In genomic region chr1:1361982-1362423, GRCh38 we compare ENCODE assay signal across 11 cellular contexts. TPM values are rescaled to one million over a fixed set of nuclear protein-coding genes. Genes with fewer than 3 reads are reported as not detected.
DNase-seq lines count a peak whose midpoint lies in the region; ATAC-seq and TF ChIP-seq lines count a peak whose summit lies in the region.
"Had no signal": no experiment of that assay in that cellular context is flagged by ENCODE, and none has a peak within 500 bp of the region (broad histone marks: within the 10 kb centered on the region; RNA-seq: fewer than 3 reads in every experiment).

No MANE protein-coding gene starts in this region.

- no peak for TF ChIP-seq POLR2A in gastrocnemius medialis (IDR thresholded peaks at IDR 0.05)

- peak; percentile 90 for DNase-seq in GM03348 (ENCODE audit: low spot score)
- no peak for DNase-seq in astrocyte of the cerebellum (ENCODE audit: low read depth)
- DNase-seq in hepatic stellate cell (ENCODE audit: low spot score) = peak; percentile 86
- peak in 1 of 2 donors; percentile 61 for DNase-seq in gastrocnemius medialis
- DNase-seq in NCI-H82 (lab: John Stamatoyannopoulos, UW) = no peak
- DNase-seq in HUDEP-2 (lab: John Stamatoyannopoulos, UW; ENCODE audit: unreplicated experiment in 76 of 76) = no peak
- no peak for DNase-seq in NCI-H69 (lab: John Stamatoyannopoulos, UW)
- DNase-seq: activated naive CD4-positive, alpha-beta T cell; Karpas-422 had no signal

- TF ChIP-seq CTCF in astrocyte of the cerebellum (IDR thresholded peaks at IDR 0.05; ENCODE audit: low read depth, low read length, missing control alignments) (peak; percentile 45), gastrocnemius medialis (IDR thresholded peaks at IDR 0.05 in 4 of 5, conservative IDR thresholded peaks at IDR 0.05 in 1 of 5) (no peak)

- H3K9me3 ChIP-seq in gastrocnemius medialis = no peaks in the 10 kb centered on the region

- ATAC-seq in gastrocnemius medialis (peak in 1 of 2 donors; percentile 35), GM21515 (IDR thresholded peaks at IDR 0.05; ENCODE audit: unreplicated experiment) (no peak)

- in situ Hi-C loops in astrocyte of the cerebellum (cut with HindIII; ENCODE audit: low sequenced_read_pairs) (no loop called here), gastrocnemius medialis (cut with MboI; ENCODE audit: low sequenced_read_pairs in 4 of 4) (no loop called here)

- H3K36me3 ChIP-seq in gastrocnemius medialis = no peaks in the 10 kb centered on the region

- peaks cover 26 to 37% (median 29%) of the 10 kb centered on the region in 3 donors for H3K27me3 ChIP-seq in gastrocnemius medialis

- H3K27ac ChIP-seq in gastrocnemius medialis = peak overlapping the region; percentile 0 to 80 (median 59)

- H3K4me1 ChIP-seq in gastrocnemius medialis = peaks cover 9 to 25% of the 10 kb centered on the region in 2 donors

- H3K4me3 ChIP-seq in astrocyte of the cerebellum (ENCODE audit: low read depth, low read length) = no peak overlapping the region
- H3K4me3 ChIP-seq in gastrocnemius medialis = no peak overlapping the region

- intact Hi-C loops in gastrocnemius medialis (cut with DNase I; ENCODE audit: low total_unique reads) = no loop called here

RNA-seq across cellular contexts. Expression of gene MXRA8, which starts 3.6 kb away (rescaled TPM):
- total RNA-seq in gastrocnemius medialis = 10 to 100 TPM; 13.9 to 41.9 (median 34.2) TPM

RNA-seq across cellular contexts. Expression of gene DVL1, which starts 12.8 kb away (rescaled TPM):
- total RNA-seq in gastrocnemius medialis = 100 to 1,000 TPM; 196 to 311 (median 258) TPM

RNA-seq across cellular contexts. Expression of gene AURKAIP1, which starts 13.0 kb away (rescaled TPM):
- 100 to 1,000 TPM; 165 to 450 (median 234) TPM for total RNA-seq in gastrocnemius medialis

RNA-seq across cellular contexts. Expression of gene TAS1R3, which starts 30.9 kb away (rescaled TPM):
- total RNA-seq in gastrocnemius medialis = under 1 TPM in 2 of 4 donors, not detected in 2; 0.20 to 0.44 TPM
- total RNA-seq: H4 had no signal

RNA-seq across cellular contexts. Expression of gene CCNL2, which starts 37.1 kb away (rescaled TPM):
- 10 to 100 TPM; 35.0 to 91.1 (median 43.7) TPM for total RNA-seq in gastrocnemius medialis

Comparison
In these comparisons a context has a peak if more than half of its experiments do, and no peak if none do; other contexts are left out.
1. DNase-seq: peak in GM03348 (single experiment) and hepatic stellate cell (single experiment); none in astrocyte of the cerebellum (single experiment), NCI-H82 (single experiment), HUDEP-2 (0 of 76) and NCI-H69 (single experiment).